Comparison of ENCODE assay signal across 9 cellular contexts in the genomic region with DNA sequence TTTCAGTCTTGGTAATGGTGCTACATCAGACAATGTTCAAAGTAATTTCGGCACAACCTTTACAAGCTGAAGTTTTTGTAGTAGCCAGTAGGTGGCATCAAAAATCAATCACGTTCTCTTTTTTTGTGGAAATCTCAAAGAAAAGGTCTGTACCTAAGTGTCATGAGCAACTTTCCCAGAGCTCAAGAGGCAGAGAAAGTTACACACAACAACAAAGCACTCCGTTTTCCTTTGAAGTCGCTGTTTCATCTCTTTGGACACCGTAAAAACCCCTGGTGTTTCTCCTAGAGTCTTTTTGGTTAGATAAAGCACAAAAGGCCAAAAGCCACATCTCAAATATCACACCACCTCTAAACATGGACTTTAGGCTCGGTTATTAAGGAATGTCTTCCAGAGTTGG.
DNase-seq lines count a peak whose midpoint lies in the region; ATAC-seq, FAIRE-seq and TF ChIP-seq lines count a peak whose summit lies in the region.
"Had no signal": no experiment of that assay in that cellular context is flagged by ENCODE, and none has a peak within 500 bp of the region (broad histone marks: within the 10 kb centered on the region; RNA-seq: fewer than 3 reads in every experiment).

No MANE protein-coding gene starts in this region.

- peaks cover 3% of the 10 kb centered on the region for H3K9me3 Mint-ChIP-seq in Calu3 (ENCODE audit: low read depth, unreplicated experiment)

- intact Hi-C loops in Calu3 (cut with micrococcal nuclease; ENCODE audit: unreplicated experiment): loop anchor here (1.0 kb wide), 1 partner anchor 367 kb away; no protein-coding TSS in a partner anchor

- no peak overlapping the region for H3K27ac Mint-ChIP-seq in Calu3 (ENCODE audit: unreplicated experiment)

- H3K36me3 Mint-ChIP-seq in Calu3 (ENCODE audit: insufficient read depth, unreplicated experiment): no peaks in the 10 kb centered on the region

- no peaks in the 10 kb centered on the region for H3K36me3 ChIP-seq in bronchial epithelial cell (ENCODE audit: control insufficient read depth, insufficient read depth, low read length)

- DNase-seq in Calu3: peak; percentile 22
- DNase-seq in NCI-H446 (lab: John Stamatoyannopoulos, UW): peak; percentile 72 to 77
- DNase-seq in bronchial epithelial cell (ENCODE audit: low read depth): peak; percentile 43
- peak; percentile 65 for DNase-seq in middle frontal gyrus (ENCODE audit: extremely low spot score, low spot score)
- no peak for DNase-seq in stimulated activated CD4-positive, alpha-beta T cell treated with anti-CD3 and anti-CD28 coated beads, Interleukin-4, amount 100 ng/mL, for 24 hours
- no peak for DNase-seq in omental fat pad (ENCODE audit: low spot score)

- no peaks in the 10 kb centered on the region for H3K27me3 Mint-ChIP-seq in Calu3 (ENCODE audit: unreplicated experiment)

- H3K4me3 Mint-ChIP-seq in Calu3 (ENCODE audit: low read depth, unreplicated experiment): no peak overlapping the region

- CTCF ChIA-PET in Calu3 (lab: Charles Lee): interaction anchor here (0.6 to 1.5 kb wide), 8 partner anchors 23 to 425 kb away, joined by 3 to 7 read pairs (median 4); no protein-coding TSS in a partner anchor

- H3K27me3 ChIP-seq in bronchial epithelial cell (ENCODE audit: control insufficient read depth, insufficient read depth, low read length): no peaks in the 10 kb centered on the region

- BruUV-seq in Calu3 (replicated peaks; lab: Mats Ljungman, UMichigan): no TSS peak

- FAIRE-seq in bronchial epithelial cell (lab: Jason Lieb, UNC): no peak

- TF ChIP-seq CTCF in Calu3 (IDR thresholded peaks at IDR 0.05; ENCODE audit: unreplicated experiment): no peak
- TF ChIP-seq CTCF in bronchial epithelial cell (IDR thresholded peaks at IDR 0.05; ENCODE audit: insufficient read depth, low read length, severe bottlenecking): peak; percentile 58
- TF ChIP-seq CTCF in omental fat pad (IDR thresholded peaks at IDR 0.05): no peak

- no peaks in the 10 kb centered on the region for H3K4me1 Mint-ChIP-seq in Calu3 (ENCODE audit: low read depth, unreplicated experiment)

- ATAC-seq in GM18909 (IDR thresholded peaks at IDR 0.05; ENCODE audit: poor library complexity, unreplicated experiment) (peak; percentile 78), HG03175 (IDR thresholded peaks at IDR 0.05; ENCODE audit: unreplicated experiment) (peak; percentile 89), omental fat pad (ENCODE audit: low FRiP score) (no peak)

- H3K4me3 ChIP-seq in bronchial epithelial cell (ENCODE audit: low read depth, low read length): no peak overlapping the region
- H3K4me3 ChIP-seq: skin epidermis had no signal

Comparison
In these comparisons a context has a peak if more than half of its experiments do, and no peak if none do; other contexts are left out.
1. DNase-seq: peak in Calu3 (single experiment), NCI-H446 (2 of 2), bronchial epithelial cell (single experiment) and middle frontal gyrus (single experiment); none in stimulated activated CD4-positive, alpha-beta T cell treated with anti-CD3 and anti-CD28 coated beads, Interleukin-4, amount 100 ng/mL, for 24 hours (single experiment) and omental fat pad (single experiment).